Comparison of ENCODE assay signal across 12 cellular contexts in the genomic region with DNA sequence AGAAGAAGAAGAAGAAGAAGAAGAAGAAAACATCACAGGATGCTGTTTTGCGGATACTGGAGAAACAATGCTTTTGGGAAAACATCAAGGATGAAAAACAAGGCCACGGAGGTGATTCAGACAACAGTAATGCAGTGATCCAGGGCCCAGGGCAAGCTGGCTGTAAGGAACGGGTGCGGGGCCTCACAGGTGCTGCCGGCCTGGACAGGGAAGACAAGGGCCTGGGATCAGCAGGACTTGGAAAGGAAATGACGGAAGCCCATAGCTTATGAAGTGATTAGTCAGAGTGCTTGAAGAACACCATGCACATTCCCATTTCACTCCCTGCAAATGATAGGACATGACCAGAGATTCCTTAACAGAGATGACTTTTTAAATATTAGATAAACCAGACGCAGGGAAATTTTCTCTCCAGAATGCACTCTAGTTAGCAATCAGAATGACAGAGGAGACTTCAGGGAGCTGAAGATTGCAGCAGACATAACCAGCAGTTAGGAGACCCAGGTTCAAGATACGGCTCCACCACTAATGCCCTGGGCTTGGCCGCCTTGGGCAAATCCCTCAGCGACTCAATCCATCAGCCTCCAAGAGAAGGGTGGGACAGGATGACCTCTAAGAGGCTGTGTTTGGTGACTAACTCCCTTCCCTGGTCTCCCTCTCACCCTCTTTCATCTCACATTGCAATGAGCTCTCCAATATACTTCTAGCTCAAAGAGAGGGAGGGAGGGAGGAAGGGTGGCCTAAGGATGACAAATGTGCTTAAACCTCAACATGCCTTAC. TPM values are rescaled to one million over a fixed set of nuclear protein-coding genes. Genes with fewer than 3 reads are reported as not detected.
A peak's percentile ranks its signal among the peaks of the same experiment; 100 is the strongest.
DNase-seq lines count a peak whose midpoint lies in the region; ATAC-seq lines count a peak whose summit lies in the region.
"Had no signal": no experiment of that assay in that cellular context is flagged by ENCODE, and none has a peak within 500 bp of the region (broad histone marks: within the 10 kb centered on the region; RNA-seq: fewer than 3 reads in every experiment).

No MANE protein-coding gene starts in this region.

- ATAC-seq in esophagus mucosa (peak; percentile 96), HG02678 (IDR thresholded peaks at IDR 0.05; ENCODE audit: unreplicated experiment) (no peak)
- ATAC-seq: activated naive CD4-positive, alpha-beta T cell treated with anti-CD3 and anti-CD28 coated beads, Interleukin-2, amount 50 U/mL, for 72 hours had no signal

- DNase-seq in EL (peak; percentile 97), RPMI7951 (ENCODE audit: low read depth) (peak; percentile 96), non-pigmented ciliary epithelial cell (ENCODE audit: low read depth) (peak; percentile 99), cerebellar cortex (ENCODE audit: low spot score) (no peak), GF-D8 (lab: John Stamatoyannopoulos, UW) (no peak), NCI-H2029 treated with DMSO at 0.1 percent for 48 hours (lab: John Stamatoyannopoulos, UW) (no peak)
- DNase-seq: activated CD4-positive, alpha-beta T cell treated with anti-CD3 and anti-CD28 coated beads, Interleukin-2, amount 10 ng/mL, durations not matched to agents 24 days and 14 days; NCI-H1694 treated with DMSO at 0.1 percent for 48 hours; stimulated activated CD4-positive, alpha-beta T cell treated with anti-CD3 and anti-CD28 coated beads, Interleukin-1b, Interleukin-23, amount 100 ng/mL, for 48 hours had no signal

RNA-seq across cellular contexts. Expression of a gene that starts 54.1 kb away (rescaled TPM):
- 39.1 and 54.3 TPM in 2 replicates for total RNA-seq in RPMI7951 (2014; rRNA removed; shearing (Covaris generic))
- 13.3 TPM for total RNA-seq in esophagus mucosa

Comparison
In these comparisons a context has a peak if more than half of its experiments do, and no peak if none do; other contexts are left out.
1. DNase-seq: peak in EL (single experiment), RPMI7951 (single experiment) and non-pigmented ciliary epithelial cell (single experiment); none in cerebellar cortex (single experiment), GF-D8 (single experiment) and NCI-H2029 treated with DMSO at 0.1 percent for 48 hours (single experiment).